In genomic region chr3:195907730-195908438, GRCh38 we compare ENCODE assay signal across 8 cellular contexts. TPM values are rescaled to one million over a fixed set of nuclear protein-coding genes. Genes with fewer than 3 reads are reported as not detected.
DNase-seq lines count a peak whose midpoint lies in the region; ATAC-seq, FAIRE-seq and TF ChIP-seq lines count a peak whose summit lies in the region.

No MANE protein-coding gene starts in this region.

- POLR2A ChIA-PET in GM12878 (lab: Charles Lee), result interaction anchor here (0.9 to 3.1 kb wide), 3 partner anchors 12 to 249 kb away, joined by 3 to 30 read pairs (median 4); no protein-coding TSS in a partner anchor

- SMC1A ChIA-PET in GM12878 (lab: Charles Lee; ENCODE audit: uncharacterized antibody, unreplicated experiment), result interaction anchor here (0.6 to 6.0 kb wide), 5 partner anchors 7 to 312 kb away, joined by 3 to 43 read pairs (median 3); no protein-coding TSS in a partner anchor

- H3K9me3 ChIP-seq in BLaER1 treated with 17β-estradiol and CSF1 and Interleukin-3, amounts not matched to agents 10 nM and 100 nM (replicated peaks in 1 of 11), result no peaks in the 10 kb centered on the region
- no peaks in the 10 kb centered on the region for H3K9me3 ChIP-seq in GM12878 (replicated peaks; ENCODE audit: control insufficient read depth, insufficient read depth, low read length)
- no peaks in the 10 kb centered on the region for H3K9me3 ChIP-seq in kidney (ENCODE audit: control insufficient read depth in 1 of 2, low read length in 2 of 2)

- peak; percentile 43 for DNase-seq in GM19239 (ENCODE audit: insufficient read length, low spot score)
- peak in 4 of 5 experiments; percentile 41 to 77 (median 54) for DNase-seq in T-helper 2 cell
- DNase-seq in GM12878 (ENCODE audit: low read depth, low spot score), result peak; percentile 38
- peak; percentile 86 for DNase-seq in kidney
- DNase-seq in stimulated activated CD4-positive, alpha-beta T cell treated with anti-CD3 and anti-CD28 coated beads, Interleukin-4, amount 100 ng/mL, for 24 hours, result peak; percentile 70

- H3K4me2 ChIP-seq in BLaER1 treated with 17β-estradiol and CSF1 and Interleukin-3, amounts not matched to agents 10 nM and 100 nM, result peak overlapping the region; percentile 95 to 100 (median 99)
- H3K4me2 ChIP-seq in KMS-11, result peak overlapping the region; percentile 100
- H3K4me2 ChIP-seq in GM12878 (ENCODE audit: control insufficient read depth, insufficient read depth), result peak overlapping the region; percentile 91

- no peaks in the 10 kb centered on the region for H3K36me3 ChIP-seq in BLaER1 treated with 17β-estradiol and CSF1 and Interleukin-3, amounts not matched to agents 10 nM and 100 nM
- H3K36me3 ChIP-seq in KMS-11 (ENCODE audit: insufficient read depth), result no peaks in the 10 kb centered on the region
- no peaks in the 10 kb centered on the region for H3K36me3 ChIP-seq in GM12878 (ENCODE audit: control insufficient read depth in 2 of 2, insufficient read depth in 2 of 2, low read length in 1 of 2)
- no peaks in the 10 kb centered on the region for H3K36me3 ChIP-seq in kidney (ENCODE audit: control insufficient read depth in 1 of 2, insufficient read depth in 2 of 2, low read length in 2 of 2)

- no TSS peak for BruUV-seq in GM12878 (replicated peaks; lab: Mats Ljungman, UMichigan)

- H3K4me3 ChIP-seq in BLaER1 treated with 17β-estradiol and CSF1 and Interleukin-3, amounts not matched to agents 10 nM and 100 nM, result peak overlapping the region; percentile 69 to 86 (median 75)
- peak overlapping the region; percentile 69 for H3K4me3 ChIP-seq in KMS-11 (IDR thresholded peaks at IDR 0.05; ENCODE audit: insufficient read depth, low read depth, low read length)
- H3K4me3 ChIP-seq in GM12878, result peak overlapping the region; percentile 88
- peak overlapping the region; percentile 23 to 72 for H3K4me3 ChIP-seq in kidney (ENCODE audit: low read length in 2 of 2)

- RAD21 ChIA-PET in GM12878 (lab: Charles Lee; ENCODE audit: unreplicated experiment), result interaction anchor here (1.2 to 3.4 kb wide), 3 partner anchors 11 to 48 kb away, joined by 7 to 34 read pairs (median 8); no protein-coding TSS in a partner anchor

- no peak for TF ChIP-seq RAD21 in GM12878 (IDR thresholded peaks at IDR 0.05; ENCODE audit: insufficient read depth, low read depth, low read length)

- no peak for TF ChIP-seq CTCF in KMS-11 (conservative IDR thresholded peaks at IDR 0.05; ENCODE audit: low read depth, low read length)
- no peak for TF ChIP-seq CTCF in GM12878 (IDR thresholded peaks at IDR 0.05 in 2 of 3, conservative IDR thresholded peaks at IDR 0.05 in 1 of 3; ENCODE audit: control insufficient read depth in 2 of 3, extremely low read depth in 1 of 3, insufficient read depth in 1 of 3, low read depth in 3 of 3, low read length in 3 of 3)
- TF ChIP-seq CTCF in kidney (IDR thresholded peaks at IDR 0.05; ENCODE audit: borderline replicate concordance, extremely low read depth, insufficient read depth), result no peak

- CTCF ChIA-PET in GM12878 (lab: Yijun Ruan, JAX), result interaction anchor here (0.9 to 4.6 kb wide), 7 partner anchors 8 to 57 kb away, joined by 4 to 49 read pairs (median 4); no protein-coding TSS in a partner anchor

- ATAC-seq in GM12878, result peak; percentile 54
- ATAC-seq in HG03457 (IDR thresholded peaks at IDR 0.05; ENCODE audit: unreplicated experiment), result no peak

- H3K79me2 ChIP-seq in KMS-11 (ENCODE audit: insufficient read depth, low read depth), result peaks cover 14% of the 10 kb centered on the region; the same call in 1 of the 2 replicates
- H3K79me2 ChIP-seq in GM12878 (ENCODE audit: control insufficient read depth, insufficient read depth, low read length), result peaks cover 60% of the 10 kb centered on the region

- peak overlapping the region; percentile 60; the same call in 1 of the 2 replicates for H2AFZ ChIP-seq in KMS-11 (ENCODE audit: low read depth)
- peak overlapping the region; percentile 35 for H2AFZ ChIP-seq in GM12878 (ENCODE audit: control insufficient read depth, low read depth, low read length)

- peak; percentile 14; the same call in 1 of the 2 replicates for TF ChIP-seq POLR2A in GM12878 (IDR thresholded peaks at IDR 0.05; ENCODE audit: low read depth, low read length)

- FAIRE-seq in GM19239 (lab: Jason Lieb, UNC) (peak; percentile 93), GM12878 (lab: Jason Lieb, UNC) (peak; percentile 56), kidney (lab: Jason Lieb, UNC) (no peak)

- in situ Hi-C loops in GM12878 (cut with MboI), result no loop called here

- H4K20me1 ChIP-seq in BLaER1 treated with 17β-estradiol and CSF1 and Interleukin-3, amounts not matched to agents 10 nM and 100 nM, result peaks cover 0 to 19% (median 10%) of the 10 kb centered on the region in 11 experiments; a peak in 11 of 22 replicates
- H4K20me1 ChIP-seq in KMS-11 (ENCODE audit: insufficient read depth), result no peaks in the 10 kb centered on the region
- H4K20me1 ChIP-seq in GM12878 (ENCODE audit: control insufficient read depth, insufficient read depth), result no peaks in the 10 kb centered on the region

- intact Hi-C loops in GM12878 (cut with micrococcal nuclease; ENCODE audit: unreplicated experiment) (loop anchor here (10.0 kb wide), 1 partner anchor 287 kb away; no protein-coding TSS in a partner anchor), kidney (cut with DNase I) (no loop called here)

- no peak for TF ChIP-seq EP300 in GM12878 (IDR thresholded peaks at IDR 0.05; ENCODE audit: borderline replicate concordance in 1 of 2, control insufficient read depth in 1 of 2, low read depth in 2 of 2, low read length in 2 of 2)

- peak overlapping the region; percentile 69 to 87 (median 80) for H3K9ac ChIP-seq in BLaER1 treated with 17β-estradiol and CSF1 and Interleukin-3, amounts not matched to agents 10 nM and 100 nM
- H3K9ac ChIP-seq in KMS-11 (peak overlapping the region; percentile 60), GM12878 (ENCODE audit: control insufficient read depth, insufficient read depth, low read length) (peak overlapping the region; percentile 79), kidney (ENCODE audit: low read length in 2 of 2) (peak overlapping the region; percentile 16 to 35)

- under 1% methylated on average over 23 of the region's 23 CpGs for WGBS in GM12878 (ENCODE audit: insufficient coverage, insufficient replicate concordance, low lambda C conversion rate, missing lambda C conversion rate)

- H3K27me3 ChIP-seq in BLaER1 treated with 17β-estradiol and CSF1 and Interleukin-3, amounts not matched to agents 10 nM and 100 nM, result no peaks in the 10 kb centered on the region
- H3K27me3 ChIP-seq in KMS-11 (ENCODE audit: insufficient read depth, low read depth), result no peaks in the 10 kb centered on the region
- H3K27me3 ChIP-seq in GM12878 (replicated peaks in 1 of 2; ENCODE audit: control insufficient read depth in 2 of 2, insufficient read depth in 2 of 2, low read length in 1 of 2), result no peaks in the 10 kb centered on the region

- peak overlapping the region in 10 of 11 experiments; percentile 57 to 91 (median 88); a peak in 21 of 22 replicates for H3K27ac ChIP-seq in BLaER1 treated with 17β-estradiol and CSF1 and Interleukin-3, amounts not matched to agents 10 nM and 100 nM
- peak overlapping the region; percentile 77; the same call in 1 of the 2 replicates for H3K27ac ChIP-seq in KMS-11
- peak overlapping the region; percentile 96 for H3K27ac ChIP-seq in GM12878 (ENCODE audit: control insufficient read depth, insufficient read depth)
- H3K27ac ChIP-seq in kidney (ENCODE audit: low read depth in 2 of 2, low read length in 2 of 2), result peak overlapping the region in 1 of 2 donors; percentile 53

- peaks cover 70 to 86% (median 82%) of the 10 kb centered on the region in 10 experiments for H3K4me1 ChIP-seq in BLaER1 treated with 17β-estradiol and CSF1 and Interleukin-3, amounts not matched to agents 10 nM and 100 nM
- H3K4me1 ChIP-seq in KMS-11 (ENCODE audit: low read depth, poor library complexity, severe bottlenecking) (peaks cover 46% of the 10 kb centered on the region), GM12878 (ENCODE audit: control insufficient read depth, insufficient read depth, low read length) (peaks cover 26% of the 10 kb centered on the region), kidney (ENCODE audit: control insufficient read depth in 1 of 2, insufficient read depth in 1 of 2, low read depth in 1 of 2, low read length in 2 of 2) (peaks cover 9 to 22% of the 10 kb centered on the region in 2 donors)

TF ChIP-seq in GM12878, 131 proteins besides CTCF, POLR2A, EP300 and RAD21 (continues in another document):
- TF ChIP-seq BMI1 (IDR thresholded peaks at IDR 0.05; ENCODE audit: borderline replicate concordance) (no peak), SIN3A (IDR thresholded peaks at IDR 0.05; ENCODE audit: low read depth, low read length) (peak; percentile 89; the same call in 1 of the 2 replicates), RUNX3 (IDR thresholded peaks at IDR 0.05; ENCODE audit: low read length) (0 out of 2 replicates have a peak, but pooled peaks have one; percentile 7)

RNA-seq across cellular contexts. Expression of gene TNK2, which starts 0.5 kb away (rescaled TPM):
- 30.8 and 36.7 TPM in 2 replicates for total RNA-seq in GM12878 (2013; cell fraction: nucleolus; rRNA removed)
- total RNA-seq in GM12878 (2014; rRNA removed), result 12.9 and 13.9 TPM in 2 replicates
- total RNA-seq in GM12878 (2014; rRNA removed; fragmentation: Illumina TruSeq; extraction: Trizol), result 10.2 and 10.7 TPM in 2 replicates
- total RNA-seq in GM12878 (2021), result 47.8 and 49.3 TPM in 2 replicates
- 5.2 TPM for polyA plus RNA-seq in GM12878 (2011; ENCODE audit: low read depth)
- polyA plus RNA-seq in GM12878 (2011; rRNA removed), result 6.3 and 12.3 TPM in 2 replicates
- 12.7 and 14.8 TPM in 2 replicates for polyA plus RNA-seq in GM12878 (2011; cell fraction: cytosol; rRNA removed)
- 133 and 156 TPM in 2 replicates for polyA plus RNA-seq in GM12878 (2011; cell fraction: nucleus; rRNA removed)
- 23.1 and 27.7 TPM in 2 replicates for polyA plus RNA-seq in GM12878 (2012)
- 3.6 and 10.8 TPM in 2 replicates for polyA plus RNA-seq in GM12878 (2014; fragmentation: Illumina TruSeq; extraction: Trizol)
- under 1 TPM; 0.13 to 0.42 TPM for polyA plus RNA-seq in GM12878 (2014; fragmentation: Nextera tagmentation; extraction: Ambion mirVana)
- 35.8 and 48.5 TPM in 2 replicates for polyA plus RNA-seq in GM12878 (2014; rRNA removed)
- 1 to 10 TPM; 2.9 to 3.9 TPM for polyA plus RNA-seq in GM12878 (2016; fragmentation: Nextera tagmentation; extraction: Ambion mirVana)
- 13.1 and 29.2 TPM in 2 replicates for polyA minus RNA-seq in GM12878 (2011; rRNA and poly(A)+ RNA removed)
- polyA minus RNA-seq in GM12878 (2011; cell fraction: cytosol; rRNA and poly(A)+ RNA removed), result 13.3 and 17.2 TPM in 2 replicates
- polyA minus RNA-seq in GM12878 (2011; cell fraction: nucleus; rRNA and poly(A)+ RNA removed), result 20.7 and 34.6 TPM in 2 replicates
- 42.5 TPM for total RNA-seq in kidney
- polyA plus RNA-seq in kidney (ENCODE audit: insufficient read depth, low read depth, low replicate concordance), result 14.7 TPM

Comparison
In these comparisons a context has a peak if more than half of its experiments do, and no peak if none do; other contexts are left out.
1. H3K9ac ChIP-seq: peak in every context shown above with its lines; median percentile 80 in BLaER1 treated with 17β-estradiol and CSF1 and Interleukin-3, amounts not matched to agents 10 nM and 100 nM; 79 in GM12878; 60 in KMS-11; 26 in kidney.